Comparison of ENCODE assay signal across 29 cellular contexts in the genomic region with DNA sequence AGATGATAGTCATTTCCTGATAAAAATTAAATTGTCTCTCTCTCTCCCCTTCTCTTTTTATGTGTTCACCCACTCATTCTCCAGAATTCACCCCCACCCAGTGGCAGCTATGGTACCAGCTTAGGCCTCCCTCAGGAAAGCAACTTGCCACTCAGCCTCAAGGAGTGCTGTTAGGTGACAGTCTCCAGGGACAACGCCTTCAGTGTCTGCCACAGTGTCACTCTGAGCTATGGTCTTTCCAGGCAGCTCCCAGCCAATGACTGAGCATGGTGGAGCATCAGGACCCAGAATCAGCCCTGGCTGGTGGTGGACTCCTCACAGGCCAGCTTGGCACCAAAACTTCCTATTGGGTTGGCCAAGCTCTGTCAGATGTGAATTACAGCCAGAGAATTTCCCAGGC.
A peak's percentile ranks its signal among the peaks of the same experiment; 100 is the strongest.
DNase-seq lines count a peak whose midpoint lies in the region; ATAC-seq and TF ChIP-seq lines count a peak whose summit lies in the region.
"Had no signal": no experiment of that assay in that cellular context is flagged by ENCODE, and none has a peak within 500 bp of the region (broad histone marks: within the 10 kb centered on the region; RNA-seq: fewer than 3 reads in every experiment).

No MANE protein-coding gene starts in this region.

- H3K4me1 Mint-ChIP-seq in WTC11 (no peaks in the 10 kb centered on the region), neural crest cell (peaks cover 8% of the 10 kb centered on the region)

- H3K4me1 ChIP-seq in HEK293 (ENCODE audit: control insufficient read depth, insufficient read depth, low read length) = no peaks in the 10 kb centered on the region
- H3K4me1 ChIP-seq: lower lobe of right lung, sigmoid colon had no signal

- no peaks in the 10 kb centered on the region for H3K36me3 Mint-ChIP-seq in WTC11
- peaks cover 2% of the 10 kb centered on the region for H3K36me3 Mint-ChIP-seq in neural crest cell (ENCODE audit: low read depth)
- H3K36me3 Mint-ChIP-seq: naive thymus-derived CD8-positive, alpha-beta T cell had no signal

- TF ChIP-seq CTCF in HEK293 (tag by site-specific recombination; IDR thresholded peaks at IDR 0.05) (peak; percentile 52; the same call in 1 of the 2 replicates), WTC11 (IDR thresholded peaks at IDR 0.05) (no peak), neural crest cell (conservative IDR thresholded peaks at IDR 0.05) (no peak)

- no peak overlapping the region for H3K27ac ChIP-seq in HEK293 (ENCODE audit: extremely low read depth, low read depth, low read length)
- H3K27ac ChIP-seq: GM23248, lower lobe of right lung, sigmoid colon, tibial artery had no signal

- intact Hi-C loops in Right ventricle myocardium inferior (cut with DNase I) (loop anchor here (10.0 kb wide), 1 partner anchor 110 kb away; no protein-coding TSS in a partner anchor), cardiac septum (cut with DNase I) (no loop called here), left colon (cut with DNase I, micrococcal nuclease) (no loop called here)

- H3K9me3 Mint-ChIP-seq in WTC11 = no peaks in the 10 kb centered on the region
- H3K9me3 Mint-ChIP-seq in neural crest cell = no peaks in the 10 kb centered on the region
- H3K9me3 Mint-ChIP-seq: effector memory CD8-positive, alpha-beta T cell; naive thymus-derived CD8-positive, alpha-beta T cell had no signal

- H3K27ac Mint-ChIP-seq in WTC11 (no peak overlapping the region), neural crest cell (ENCODE audit: unreplicated experiment) (peak overlapping the region; percentile 35)
- H3K27ac Mint-ChIP-seq: B cell; effector memory CD8-positive, alpha-beta T cell; naive thymus-derived CD8-positive, alpha-beta T cell; progenitor cell of endocrine pancreas; T-helper 17 cell had no signal

- H3K27me3 Mint-ChIP-seq in WTC11 (ENCODE audit: low read depth) (no peaks in the 10 kb centered on the region), neural crest cell (ENCODE audit: low read depth) (no peaks in the 10 kb centered on the region)
- H3K27me3 Mint-ChIP-seq: effector memory CD8-positive, alpha-beta T cell; naive thymus-derived CD8-positive, alpha-beta T cell; progenitor cell of endocrine pancreas had no signal

- no peak overlapping the region for H3K4me3 ChIP-seq in HEK293 (ENCODE audit: low read depth, low read length)
- H3K4me3 ChIP-seq: GM23248, lower lobe of right lung, sigmoid colon, tibial artery had no signal

- CTCF ChIA-PET in HEK293 (lab: Yijun Ruan, JAX) = no interaction called here
- CTCF ChIA-PET in WTC11 (lab: Charles Lee) = no interaction called here

- H3K9me3 ChIP-seq in HEK293 (ENCODE audit: control insufficient read depth, insufficient read depth, low read depth, low read length) = no peaks in the 10 kb centered on the region
- H3K9me3 ChIP-seq: lower lobe of right lung, sigmoid colon, tibial artery had no signal

- POLR2A ChIA-PET in HEK293 (lab: Yijun Ruan, JAX) = no interaction called here
- POLR2A ChIA-PET in WTC11 (lab: Charles Lee) = no interaction called here

- no peak for DNase-seq in Right ventricle myocardium inferior (ENCODE audit: missing footprints)
- no peak for DNase-seq in cardiac septum (ENCODE audit: low spot score)
- DNase-seq in WTC11 (ENCODE audit: low spot score) = no peak
- DNase-seq in neural crest cell (ENCODE audit: low read depth, low spot score) = no peak
- no peak for DNase-seq in SHP77 treated with DMSO at 0.1 percent for 48 hours (lab: John Stamatoyannopoulos, UW)
- no peak for DNase-seq in left colon
- DNase-seq: ACHN; activated CD4-positive, alpha-beta T cell treated with anti-CD3 and anti-CD28 coated beads, Interleukin-2, amount 50 U/mL, for 48 hours; activated CD4-positive, CD25-positive, alpha-beta regulatory T cell treated with anti-CD3 and anti-CD28 coated beads, Interleukin-2, amount 50 U/mL, for 72 hours; activated T-cell treated with anti-CD3 and anti-CD28 coated beads, Interleukin-2, amount 50 U/mL, for 48 hours; central memory CD4-positive, alpha-beta T cell; effector memory CD8-positive, alpha-beta T cell; GF-D8; GM23248; KBM-7; lower lobe of right lung; naive thymus-derived CD8-positive, alpha-beta T cell; NCI-H2107; NCI-H446; nucleus accumbens; stimulated activated CD4-positive, alpha-beta T cell treated with anti-CD3 and anti-CD28 coated beads, Interleukin-12 subunit alpha, Interleukin-12 subunit beta, amount 100 ng/mL, for 4 hours; stimulated activated CD4-positive, alpha-beta T cell treated with anti-CD3 and anti-CD28 coated beads, Interleukin-4, amount 100 ng/mL, for 1 hour; T-helper 17 cell; tibial artery had no signal

- ATAC-seq in Right ventricle myocardium inferior = peak; percentile 34
- ATAC-seq in WTC11 = peak; percentile 34; the same call in 1 of the 2 replicates
- no peak for ATAC-seq in HG03520 (IDR thresholded peaks at IDR 0.05; ENCODE audit: unreplicated experiment)
- ATAC-seq in left colon = no peak
- ATAC-seq: effector memory CD8-positive, alpha-beta T cell; lower lobe of right lung; naive thymus-derived CD8-positive, alpha-beta T cell; T-helper 17 cell had no signal

- no peaks in the 10 kb centered on the region for H3K36me3 ChIP-seq in HEK293 (ENCODE audit: control insufficient read depth in 2 of 2, insufficient read depth in 1 of 2, low read length in 2 of 2)
- H3K36me3 ChIP-seq: lower lobe of right lung, sigmoid colon, tibial artery had no signal

- no peak overlapping the region for H3K4me3 Mint-ChIP-seq in WTC11
- no peak overlapping the region for H3K4me3 Mint-ChIP-seq in neural crest cell
- H3K4me3 Mint-ChIP-seq: B cell; effector memory CD8-positive, alpha-beta T cell; naive thymus-derived CD8-positive, alpha-beta T cell; T-helper 17 cell had no signal

TF ChIP-seq in HEK293, 187 proteins besides CTCF, POLR2A, EP300 and RAD21:
- TF ChIP-seq, protein P1, sequence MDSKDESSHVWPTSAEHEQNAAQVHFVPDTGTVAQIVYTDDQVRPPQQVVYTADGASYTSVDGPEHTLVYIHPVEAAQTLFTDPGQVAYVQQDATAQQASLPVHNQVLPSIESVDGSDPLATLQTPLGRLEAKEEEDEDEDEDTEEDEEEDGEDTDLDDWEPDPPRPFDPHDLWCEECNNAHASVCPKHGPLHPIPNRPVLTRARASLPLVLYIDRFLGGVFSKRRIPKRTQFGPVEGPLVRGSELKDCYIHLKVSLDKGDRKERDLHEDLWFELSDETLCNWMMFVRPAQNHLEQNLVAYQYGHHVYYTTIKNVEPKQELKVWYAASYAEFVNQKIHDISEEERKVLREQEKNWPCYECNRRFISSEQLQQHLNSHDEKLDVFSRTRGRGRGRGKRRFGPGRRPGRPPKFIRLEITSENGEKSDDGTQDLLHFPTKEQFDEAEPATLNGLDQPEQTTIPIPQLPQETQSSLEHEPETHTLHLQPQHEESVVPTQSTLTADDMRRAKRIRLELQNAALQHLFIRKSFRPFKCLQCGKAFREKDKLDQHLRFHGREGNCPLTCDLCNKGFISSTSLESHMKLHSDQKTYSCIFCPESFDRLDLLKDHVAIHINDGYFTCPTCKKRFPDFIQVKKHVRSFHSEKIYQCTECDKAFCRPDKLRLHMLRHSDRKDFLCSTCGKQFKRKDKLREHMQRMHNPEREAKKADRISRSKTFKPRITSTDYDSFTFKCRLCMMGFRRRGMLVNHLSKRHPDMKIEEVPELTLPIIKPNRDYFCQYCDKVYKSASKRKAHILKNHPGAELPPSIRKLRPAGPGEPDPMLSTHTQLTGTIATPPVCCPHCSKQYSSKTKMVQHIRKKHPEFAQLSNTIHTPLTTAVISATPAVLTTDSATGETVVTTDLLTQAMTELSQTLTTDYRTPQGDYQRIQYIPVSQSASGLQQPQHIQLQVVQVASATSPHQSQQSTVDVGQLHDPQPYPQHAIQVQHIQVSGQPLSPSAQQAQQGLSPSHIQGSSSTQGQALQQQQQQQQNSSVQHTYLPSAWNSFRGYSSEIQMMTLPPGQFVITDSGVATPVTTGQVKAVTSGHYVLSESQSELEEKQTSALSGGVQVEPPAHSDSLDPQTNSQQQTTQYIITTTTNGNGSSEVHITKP (tag by site-specific recombination; IDR thresholded peaks at IDR 0.05) = 0 out of 2 replicates have a peak, but pooled peaks have one; percentile 23
- TF ChIP-seq GLIS1 (tag by site-specific recombination; IDR thresholded peaks at IDR 0.05) = no peak

TF ChIP-seq in WTC11, 78 proteins besides CTCF, POLR2A, EP300 and RAD21 (continues in another document):
- TF ChIP-seq CBFB (CRISPR knock-in tag; IDR thresholded peaks at IDR 0.05; ENCODE audit: low read depth) (no peak), KAT7 (CRISPR knock-in tag; IDR thresholded peaks at IDR 0.05; ENCODE audit: borderline replicate concordance) (no peak), TEAD4 (CRISPR knock-in tag; IDR thresholded peaks at IDR 0.05) (no peak), ZNF317 (CRISPR knock-in tag; IDR thresholded peaks at IDR 0.05; ENCODE audit: borderline replicate concordance, low read depth) (no peak), ELF4 (CRISPR knock-in tag; IDR thresholded peaks at IDR 0.05; ENCODE audit: low read depth) (no peak), ZBTB21 (CRISPR knock-in tag; IDR thresholded peaks at IDR 0.05; ENCODE audit: borderline replicate concordance) (no peak), ZNF423 (CRISPR knock-in tag; IDR thresholded peaks at IDR 0.05) (no peak), RELA (CRISPR knock-in tag; IDR thresholded peaks at IDR 0.05; ENCODE audit: borderline replicate concordance) (no peak), NFYB (CRISPR knock-in tag; conservative IDR thresholded peaks at IDR 0.05; ENCODE audit: low read depth) (no peak), NFATC4 (CRISPR knock-in tag; IDR thresholded peaks at IDR 0.05) (no peak), SMAD4 (CRISPR knock-in tag; IDR thresholded peaks at IDR 0.05) (no peak), TCF7 (CRISPR knock-in tag; IDR thresholded peaks at IDR 0.05; ENCODE audit: low read depth) (no peak), ZNF219 (CRISPR knock-in tag; IDR thresholded peaks at IDR 0.05; ENCODE audit: borderline replicate concordance) (no peak), CREB1 (CRISPR knock-in tag; IDR thresholded peaks at IDR 0.05) (no peak)
- TF ChIP-seq, protein P2, sequence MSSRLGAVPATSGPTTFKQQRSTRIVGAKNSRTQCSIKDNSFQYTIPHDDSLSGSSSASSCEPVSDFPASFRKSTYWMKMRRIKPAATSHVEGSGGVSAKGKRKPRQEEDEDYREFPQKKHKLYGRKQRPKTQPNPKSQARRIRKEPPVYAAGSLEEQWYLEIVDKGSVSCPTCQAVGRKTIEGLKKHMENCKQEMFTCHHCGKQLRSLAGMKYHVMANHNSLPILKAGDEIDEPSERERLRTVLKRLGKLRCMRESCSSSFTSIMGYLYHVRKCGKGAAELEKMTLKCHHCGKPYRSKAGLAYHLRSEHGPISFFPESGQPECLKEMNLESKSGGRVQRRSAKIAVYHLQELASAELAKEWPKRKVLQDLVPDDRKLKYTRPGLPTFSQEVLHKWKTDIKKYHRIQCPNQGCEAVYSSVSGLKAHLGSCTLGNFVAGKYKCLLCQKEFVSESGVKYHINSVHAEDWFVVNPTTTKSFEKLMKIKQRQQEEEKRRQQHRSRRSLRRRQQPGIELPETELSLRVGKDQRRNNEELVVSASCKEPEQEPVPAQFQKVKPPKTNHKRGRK (CRISPR knock-in tag; IDR thresholded peaks at IDR 0.05; ENCODE audit: borderline replicate concordance) = no peak

Comparison
In these comparisons a context has a peak if more than half of its experiments do, and no peak if none do; other contexts are left out.
1. ATAC-seq: peak in Right ventricle myocardium inferior (single experiment) and WTC11 (single experiment); none in HG03520 (single experiment) and left colon (single experiment).